Comparison of ENCODE assay signal across 17 cellular contexts in genomic region chr2:186130678-186131511, GRCh38.
A peak's percentile ranks its signal among the peaks of the same experiment; 100 is the strongest.
DNase-seq lines count a peak whose midpoint lies in the region; ATAC-seq and TF ChIP-seq lines count a peak whose summit lies in the region.
"Had no signal": no experiment of that assay in that cellular context is flagged by ENCODE, and none has a peak within 500 bp of the region (broad histone marks: within the 10 kb centered on the region; RNA-seq: fewer than 3 reads in every experiment).

No MANE protein-coding gene starts in this region.

- TF ChIP-seq CTCF in WTC11 (IDR thresholded peaks at IDR 0.05) (no peak), uterus (IDR thresholded peaks at IDR 0.05) (no peak)

- ATAC-seq in WTC11 (no peak), GM19463 (IDR thresholded peaks at IDR 0.05; ENCODE audit: unreplicated experiment) (no peak), HG03460 (IDR thresholded peaks at IDR 0.05; ENCODE audit: unreplicated experiment) (no peak)
- ATAC-seq: activated T-helper 17 cell treated with anti-CD3 and anti-CD28 coated beads, Interleukin-2, amount 50 U/mL, for 72 hours; Right ventricle myocardium inferior; stimulated activated naive CD8-positive, alpha-beta T cell treated with anti-CD3 and anti-CD28 coated beads, Interleukin-15, amount 100 ng/mL, for 72 hours had no signal

- H3K4ac ChIP-seq in neuronal stem cell (ENCODE audit: low read length): no peak overlapping the region

- no peaks in the 10 kb centered on the region for H3K27me3 Mint-ChIP-seq in WTC11 (ENCODE audit: low read depth)
- H3K27me3 Mint-ChIP-seq: activated CD4-positive, alpha-beta memory T cell treated with anti-CD3 and anti-CD28 coated beads for 36 hours; activated T-helper 17 cell treated with anti-CD3 and anti-CD28 coated beads, Interleukin-2, amount 50 U/mL, for 72 hours; CD4-positive, alpha-beta T cell; dendritic cell treated with granulocyte-macrophage colony-stimulating factor and Interleukin-4, amounts not matched to agents 40 ng/mL and 50 ng/mL, for 4 days; stimulated activated naive CD8-positive, alpha-beta T cell treated with anti-CD3 and anti-CD28 coated beads, Interleukin-15, amount 100 ng/mL, for 72 hours had no signal

- H3K14ac ChIP-seq in neuronal stem cell (ENCODE audit: low read length): no peak overlapping the region

- DNase-seq in NCI-H2196 (lab: John Stamatoyannopoulos, UW; ENCODE audit: unreplicated experiment): peak; percentile 53
- no peak for DNase-seq in WTC11 (ENCODE audit: low spot score)
- DNase-seq in neuronal stem cell (ENCODE audit: low spot score): peak; percentile 46
- DNase-seq in uterus: no peak
- DNase-seq: activated CD4-positive, alpha-beta memory T cell treated with anti-CD3 and anti-CD28 coated beads for 36 hours; amygdala; CD4-positive, alpha-beta T cell; NCI-H526; stimulated activated naive CD8-positive, alpha-beta T cell treated with anti-CD3 and anti-CD28 coated beads, Interleukin-15, amount 100 ng/mL, for 72 hours had no signal

- POLR2A ChIA-PET in WTC11 (lab: Charles Lee): interaction anchor here (0.7 kb wide), 1 partner anchor 50 kb away, joined by 4 read pairs; no protein-coding TSS in a partner anchor

- WGBS in neuronal stem cell (ENCODE audit: extremely low coverage in 2 of 2, insufficient read length in 2 of 2, insufficient replicate concordance in 1 of 2), 2 donors: no CpG with 5 or more reads among the region's 3 CpGs

- H3K4me1 Mint-ChIP-seq in WTC11: peaks cover 47% of the 10 kb centered on the region
- H3K4me1 Mint-ChIP-seq: activated T-helper 17 cell treated with anti-CD3 and anti-CD28 coated beads, Interleukin-2, amount 50 U/mL, for 72 hours; stimulated activated naive CD8-positive, alpha-beta T cell treated with anti-CD3 and anti-CD28 coated beads, Interleukin-15, amount 100 ng/mL, for 72 hours had no signal

- H3K27me3 ChIP-seq in HUES48 (ENCODE audit: control insufficient read depth, insufficient read depth, low read length) (no peaks in the 10 kb centered on the region), neuronal stem cell (ENCODE audit: control insufficient read depth in 3 of 3, insufficient read depth in 3 of 3, low read depth in 1 of 3, low read length in 3 of 3) (no peaks in the 10 kb centered on the region), uterus (no peaks in the 10 kb centered on the region)
- H3K27me3 ChIP-seq: neutrophil had no signal

- no peak overlapping the region for H2BK12ac ChIP-seq in neuronal stem cell (ENCODE audit: low read length)

- H3K18ac ChIP-seq in neuronal stem cell (ENCODE audit: low read length): no peak overlapping the region

- H3K79me1 ChIP-seq in neuronal stem cell (ENCODE audit: low read depth, low read length): no peaks in the 10 kb centered on the region

- H3K4me1 ChIP-seq in HUES48 (ENCODE audit: control insufficient read depth, insufficient read depth, low read length): peaks cover 40% of the 10 kb centered on the region
- peaks cover 6 to 22% of the 10 kb centered on the region in 2 donors for H3K4me1 ChIP-seq in neuronal stem cell (ENCODE audit: control insufficient read depth in 2 of 2, insufficient read depth in 1 of 2, low read depth in 1 of 2, low read length in 2 of 2)
- no peaks in the 10 kb centered on the region for H3K4me1 ChIP-seq in uterus

- H3K9me3 Mint-ChIP-seq in WTC11: peaks cover 7% of the 10 kb centered on the region; the same call in 1 of the 2 replicates
- H3K9me3 Mint-ChIP-seq: activated CD4-positive, alpha-beta memory T cell treated with anti-CD3 and anti-CD28 coated beads for 36 hours; activated T-helper 17 cell treated with anti-CD3 and anti-CD28 coated beads, Interleukin-2, amount 50 U/mL, for 72 hours had no signal

- peak overlapping the region; percentile 21 for H3K27ac ChIP-seq in HUES48 (ENCODE audit: low read depth, low read length)
- peak overlapping the region; percentile 78 for H3K27ac ChIP-seq in neuronal stem cell (replicated peaks; ENCODE audit: low read length)
- no peak overlapping the region for H3K27ac ChIP-seq in uterus
- H3K27ac ChIP-seq: neutrophil had no signal

- no peak overlapping the region for H3K4me2 ChIP-seq in neuronal stem cell (ENCODE audit: insufficient read depth, low read length, poor library complexity, severe bottlenecking)
- H3K4me2 ChIP-seq: smooth muscle cell had no signal

- no peak overlapping the region for H2AFZ ChIP-seq in neuronal stem cell (ENCODE audit: low read length)

- H3K27ac Mint-ChIP-seq in WTC11: peak overlapping the region; percentile 96; the same call in 1 of the 2 replicates
- H3K27ac Mint-ChIP-seq: activated CD4-positive, alpha-beta memory T cell treated with anti-CD3 and anti-CD28 coated beads for 36 hours; activated T-helper 17 cell treated with anti-CD3 and anti-CD28 coated beads, Interleukin-2, amount 50 U/mL, for 72 hours; CD4-positive, alpha-beta T cell; dendritic cell treated with granulocyte-macrophage colony-stimulating factor and Interleukin-4, amounts not matched to agents 40 ng/mL and 50 ng/mL, for 4 days; stimulated activated naive CD8-positive, alpha-beta T cell treated with anti-CD3 and anti-CD28 coated beads, Interleukin-15, amount 100 ng/mL, for 72 hours had no signal

- no peak overlapping the region for H2BK5ac ChIP-seq in neuronal stem cell (ENCODE audit: low read length)

- H4K91ac ChIP-seq in neuronal stem cell (ENCODE audit: low read depth, low read length, poor library complexity): no peak overlapping the region

- H2AK5ac ChIP-seq in neuronal stem cell (ENCODE audit: low read depth, low read length): no peak overlapping the region

- no peak overlapping the region for H3K23ac ChIP-seq in neuronal stem cell (ENCODE audit: low read depth, low read length, poor library complexity)

- CTCF ChIA-PET in WTC11 (lab: Charles Lee): interaction anchor here (1.0 kb wide), 1 partner anchor 151 kb away, joined by 3 read pairs; no protein-coding TSS in a partner anchor

- no peak overlapping the region for H3K4me3 Mint-ChIP-seq in WTC11
- H3K4me3 Mint-ChIP-seq: activated CD4-positive, alpha-beta memory T cell treated with anti-CD3 and anti-CD28 coated beads for 36 hours; activated T-helper 17 cell treated with anti-CD3 and anti-CD28 coated beads, Interleukin-2, amount 50 U/mL, for 72 hours; CD4-positive, alpha-beta T cell; dendritic cell treated with granulocyte-macrophage colony-stimulating factor and Interleukin-4, amounts not matched to agents 40 ng/mL and 50 ng/mL, for 4 days; stimulated activated naive CD8-positive, alpha-beta T cell treated with anti-CD3 and anti-CD28 coated beads, Interleukin-15, amount 100 ng/mL, for 72 hours had no signal

- TF ChIP-seq POLR2A in uterus (IDR thresholded peaks at IDR 0.05): no peak

- intact Hi-C loops in uterus (cut with DNase I; ENCODE audit: low total_unique reads): no loop called here

- H3K4me3 ChIP-seq in HUES48 (ENCODE audit: low read depth, low read length) (no peak overlapping the region), neuronal stem cell (ENCODE audit: low read length in 2 of 2) (no peak overlapping the region), uterus (no peak overlapping the region)
- H3K4me3 ChIP-seq: smooth muscle cell had no signal

- no peaks in the 10 kb centered on the region for H3K36me3 ChIP-seq in HUES48 (ENCODE audit: control insufficient read depth, insufficient read depth, low read length)
- H3K36me3 ChIP-seq in neuronal stem cell (replicated peaks in 1 of 2; ENCODE audit: control insufficient read depth in 2 of 2, insufficient read depth in 2 of 2, low read length in 2 of 2): no peaks in the 10 kb centered on the region
- H3K36me3 ChIP-seq in uterus: no peaks in the 10 kb centered on the region
- H3K36me3 ChIP-seq: neutrophil had no signal

- H4K8ac ChIP-seq in neuronal stem cell (ENCODE audit: low read depth, low read length): no peak overlapping the region

- no peak overlapping the region for H2BK120ac ChIP-seq in neuronal stem cell (ENCODE audit: low read depth, low read length)

- no peak overlapping the region for H3K9ac ChIP-seq in HUES48 (ENCODE audit: low read depth, low read length)
- H3K9ac ChIP-seq in neuronal stem cell (ENCODE audit: low read depth, low read length, poor library complexity): no peak overlapping the region

- no peak overlapping the region for H2BK15ac ChIP-seq in neuronal stem cell (ENCODE audit: low read length)

- H3K9me3 ChIP-seq in HUES48 (ENCODE audit: control insufficient read depth, insufficient read depth, low read length) (no peaks in the 10 kb centered on the region), neuronal stem cell (replicated peaks in 1 of 2; ENCODE audit: control insufficient read depth in 2 of 2, insufficient read depth in 1 of 2, low read depth in 1 of 2, low read length in 2 of 2) (no peaks in the 10 kb centered on the region), uterus (no peaks in the 10 kb centered on the region)
- H3K9me3 ChIP-seq: neutrophil had no signal

- H3K36me3 Mint-ChIP-seq in WTC11: no peaks in the 10 kb centered on the region
- H3K36me3 Mint-ChIP-seq: activated CD4-positive, alpha-beta memory T cell treated with anti-CD3 and anti-CD28 coated beads for 36 hours had no signal

TF ChIP-seq in WTC11, 78 proteins besides CTCF, POLR2A, EP300 and RAD21 (continues in another document):
- TF ChIP-seq CREB1 (CRISPR knock-in tag; IDR thresholded peaks at IDR 0.05) (no peak), FOXP4 (CRISPR knock-in tag; IDR thresholded peaks at IDR 0.05) (no peak), ZNF671 (CRISPR knock-in tag; IDR thresholded peaks at IDR 0.05) (no peak), TP53 (CRISPR knock-in tag; IDR thresholded peaks at IDR 0.05) (no peak), MYBL2 (CRISPR knock-in tag; IDR thresholded peaks at IDR 0.05) (no peak)

Comparison
In these comparisons a context has a peak if more than half of its experiments do, and no peak if none do; other contexts are left out.
1. H3K27ac ChIP-seq: peak in HUES48 (single experiment) and neuronal stem cell (single experiment); none in uterus (0 of 2).
2. DNase-seq: peak in NCI-H2196 (single experiment) and neuronal stem cell (single experiment); none in WTC11 (single experiment) and uterus (0 of 2).